Comparison of ENCODE assay signal across 8 cellular contexts in genomic region chr6:10746915-10747250, GRCh38. TPM values are rescaled to one million over a fixed set of nuclear protein-coding genes. Genes with fewer than 3 reads are reported as not detected.
DNase-seq lines count a peak whose midpoint lies in the region; ATAC-seq and TF ChIP-seq lines count a peak whose summit lies in the region.

No MANE protein-coding gene starts in this region.

- peak; percentile 38 for DNase-seq in DMS53 treated with DMSO at 0.1 percent for 48 hours (lab: John Stamatoyannopoulos, UW; ENCODE audit: unreplicated experiment)
- DNase-seq in DMS53 (lab: John Stamatoyannopoulos, UW) = no peak
- DNase-seq in activated CD4-positive, alpha-beta memory T cell treated with anti-CD3 and anti-CD28 coated beads for 36 hours = no peak
- DNase-seq in aorta = no peak
- no peak for DNase-seq in GM20000 (ENCODE audit: low spot score)

- H3K9ac ChIP-seq in iPS-18a (ENCODE audit: low read length) = peak overlapping the region; percentile 51

- peaks cover 18% of the 10 kb centered on the region for H3K36me3 ChIP-seq in iPS-18a (ENCODE audit: control insufficient read depth, low read depth, low read length)
- H3K36me3 ChIP-seq in aorta (ENCODE audit: control insufficient read depth in 1 of 2, insufficient read depth in 2 of 2, low read length in 1 of 2) = no peaks in the 10 kb centered on the region

- peaks cover 44% of the 10 kb centered on the region for H3K4me1 Mint-ChIP-seq in activated CD4-positive, alpha-beta memory T cell treated with anti-CD3 and anti-CD28 coated beads for 36 hours (ENCODE audit: low read depth)
- peaks cover 33% of the 10 kb centered on the region for H3K4me1 Mint-ChIP-seq in stimulated activated memory B cell treated with anti-CD40 and anti-IgM and Interleukin-4, amounts not matched to agents 10 μg/mL and 1 μg/mL and 100 μg/mL, for 72 hours

- no peaks in the 10 kb centered on the region for H3K9me3 Mint-ChIP-seq in activated CD4-positive, alpha-beta memory T cell treated with anti-CD3 and anti-CD28 coated beads for 36 hours
- H3K9me3 Mint-ChIP-seq in stimulated activated memory B cell treated with anti-CD40 and anti-IgM and Interleukin-4, amounts not matched to agents 10 μg/mL and 1 μg/mL and 100 μg/mL, for 72 hours = no peaks in the 10 kb centered on the region

- peak overlapping the region; percentile 88 for H3K4me3 Mint-ChIP-seq in activated CD4-positive, alpha-beta memory T cell treated with anti-CD3 and anti-CD28 coated beads for 36 hours
- H3K4me3 Mint-ChIP-seq in stimulated activated memory B cell treated with anti-CD40 and anti-IgM and Interleukin-4, amounts not matched to agents 10 μg/mL and 1 μg/mL and 100 μg/mL, for 72 hours = peak overlapping the region; percentile 90

- H3K9me3 ChIP-seq in iPS-18a (ENCODE audit: control insufficient read depth, low read depth, low read length) = no peaks in the 10 kb centered on the region
- no peaks in the 10 kb centered on the region for H3K9me3 ChIP-seq in aorta (ENCODE audit: control insufficient read depth, low read length)

- H3K36me3 Mint-ChIP-seq in activated CD4-positive, alpha-beta memory T cell treated with anti-CD3 and anti-CD28 coated beads for 36 hours = peaks cover 26% of the 10 kb centered on the region
- peaks cover 6% of the 10 kb centered on the region for H3K36me3 Mint-ChIP-seq in stimulated activated memory B cell treated with anti-CD40 and anti-IgM and Interleukin-4, amounts not matched to agents 10 μg/mL and 1 μg/mL and 100 μg/mL, for 72 hours

- H3K27ac Mint-ChIP-seq in activated CD4-positive, alpha-beta memory T cell treated with anti-CD3 and anti-CD28 coated beads for 36 hours = peak overlapping the region; percentile 86
- H3K27ac Mint-ChIP-seq in stimulated activated memory B cell treated with anti-CD40 and anti-IgM and Interleukin-4, amounts not matched to agents 10 μg/mL and 1 μg/mL and 100 μg/mL, for 72 hours = peak overlapping the region; percentile 87

- intact Hi-C loops in activated CD4-positive, alpha-beta memory T cell treated with anti-CD3 and anti-CD28 coated beads for 36 hours (cut with micrococcal nuclease) = loop anchor here (1.0 to 5.0 kb wide), 5 partner anchors 24 to 345 kb away; partner anchors contain the start of genes C6orf52, MAK, PAK1IP1 and SMIM13
- intact Hi-C loops in aorta (cut with DNase I) = loop anchor here (2.0 kb wide), 1 partner anchor 24 kb away; the partner anchor contains the start of gene TMEM14C (in 2 of the 2)

- ATAC-seq in stimulated activated memory B cell treated with anti-CD40 and anti-IgM and Interleukin-4, amounts not matched to agents 10 μg/mL and 1 μg/mL and 100 μg/mL, for 72 hours = no peak
- ATAC-seq in GM21381 (IDR thresholded peaks at IDR 0.05; ENCODE audit: unreplicated experiment) = no peak
- no peak for ATAC-seq in aorta (ENCODE audit: low FRiP score)

- no peaks in the 10 kb centered on the region for H3K27me3 Mint-ChIP-seq in activated CD4-positive, alpha-beta memory T cell treated with anti-CD3 and anti-CD28 coated beads for 36 hours
- H3K27me3 Mint-ChIP-seq in stimulated activated memory B cell treated with anti-CD40 and anti-IgM and Interleukin-4, amounts not matched to agents 10 μg/mL and 1 μg/mL and 100 μg/mL, for 72 hours = no peaks in the 10 kb centered on the region

- H3K27me3 ChIP-seq in iPS-18a (ENCODE audit: control insufficient read depth, insufficient read depth, low read length) (no peaks in the 10 kb centered on the region), aorta (ENCODE audit: control insufficient read depth in 1 of 2, insufficient read depth in 2 of 2, low read length in 1 of 2) (no peaks in the 10 kb centered on the region)

- no peak overlapping the region for H3K27ac ChIP-seq in iPS-18a (ENCODE audit: low read length)
- H3K27ac ChIP-seq in aorta (ENCODE audit: low read depth in 1 of 2, low read length in 2 of 2) = no peak overlapping the region

- CTCF ChIA-PET in activated CD4-positive, alpha-beta memory T cell treated with anti-CD3 and anti-CD28 coated beads for 36 hours (lab: Charles Lee) = interaction anchor here (0.9 to 2.1 kb wide), 8 partner anchors 13 to 347 kb away, joined by 3 to 5 read pairs (median 4); partner anchors contain the start of gene SMIM13

- WGBS in aorta, 2 donors = 68 to 69% methylated on average over 9 of the region's 9 CpGs

- peaks cover 4% of the 10 kb centered on the region for H3K4me1 ChIP-seq in iPS-18a (ENCODE audit: control insufficient read depth, low read depth, low read length)
- peaks cover 0 to 2% of the 10 kb centered on the region in 2 donors for H3K4me1 ChIP-seq in aorta (ENCODE audit: control insufficient read depth in 1 of 2, insufficient read depth in 2 of 2, low read length in 2 of 2)

- H3K4me3 ChIP-seq in iPS-18a (ENCODE audit: low read length) (peak overlapping the region; percentile 88), aorta (ENCODE audit: low read length in 2 of 2) (peak overlapping the region in 1 of 2 donors; percentile 28)

- TF ChIP-seq CTCF in GM20000 (IDR thresholded peaks at IDR 0.05; ENCODE audit: extremely low read depth, missing control alignments) = no peak

- POLR2A ChIA-PET in activated CD4-positive, alpha-beta memory T cell treated with anti-CD3 and anti-CD28 coated beads for 36 hours (lab: Charles Lee) = interaction anchor here (0.9 to 2.6 kb wide), 5 partner anchors 16 to 52 kb away, joined by 3 to 16 read pairs (median 5); partner anchors contain the start of genes C6orf52, PAK1IP1 and TMEM14C

RNA-seq across cellular contexts. Expression of gene TMEM14B, which starts 0.7 kb away (rescaled TPM):
- 10 to 100 TPM; 86.9 to 91.3 TPM for total RNA-seq in activated CD4-positive, alpha-beta memory T cell treated with anti-CD3 and anti-CD28 coated beads for 36 hours
- 10 to 100 TPM; 50.3 to 51.9 TPM for total RNA-seq in aorta
- polyA plus RNA-seq in aorta = 100 to 1,000 TPM in 1 of 2 donors, 10 to 100 TPM in 1; 72.7 to 111 TPM

RNA-seq across cellular contexts. Expression of gene TMEM14C, which starts 24.0 kb away (rescaled TPM):
- total RNA-seq in activated CD4-positive, alpha-beta memory T cell treated with anti-CD3 and anti-CD28 coated beads for 36 hours = 10 to 100 TPM; 84.9 to 87.6 TPM
- total RNA-seq in aorta = 10 to 100 TPM; 72.8 to 85.3 TPM
- 100 to 1,000 TPM; 158 to 192 TPM for polyA plus RNA-seq in aorta

RNA-seq across cellular contexts. Expression of gene PAK1IP1, which starts 52.1 kb away (rescaled TPM):
- total RNA-seq in activated CD4-positive, alpha-beta memory T cell treated with anti-CD3 and anti-CD28 coated beads for 36 hours = 10 to 100 TPM; 28.2 to 32.8 TPM
- 1 to 10 TPM; 9.2 to 9.9 TPM for total RNA-seq in aorta
- 10 to 100 TPM in 1 of 2 donors, 1 to 10 TPM in 1; 6.3 to 12.3 TPM for polyA plus RNA-seq in aorta

RNA-seq across cellular contexts. Expression of gene C6orf52, which starts 52.5 kb away (rescaled TPM):
- total RNA-seq in activated CD4-positive, alpha-beta memory T cell treated with anti-CD3 and anti-CD28 coated beads for 36 hours = 1 to 10 TPM; 2.4 to 3.7 TPM
- under 1 TPM in 1 of 2 donors, not detected in 1; 0.66 TPM for total RNA-seq in aorta
- 1 to 10 TPM in 1 of 2 donors, not detected in 1; 2.4 TPM for polyA plus RNA-seq in aorta
